Comparison of ENCODE assay signal across 14 cellular contexts in genomic region chr16:84643677-84644076, GRCh38. TPM values are rescaled to one million over a fixed set of nuclear protein-coding genes. Genes with fewer than 3 reads are reported as not detected.
DNase-seq lines count a peak whose midpoint lies in the region; ATAC-seq and TF ChIP-seq lines count a peak whose summit lies in the region.
"Had no signal": no experiment of that assay in that cellular context is flagged by ENCODE, and none has a peak within 500 bp of the region (broad histone marks: within the 10 kb centered on the region; RNA-seq: fewer than 3 reads in every experiment).

No MANE protein-coding gene starts in this region.

- no peak for TF ChIP-seq EP300 in sigmoid colon (IDR thresholded peaks at IDR 0.05)

- peak overlapping the region; percentile 44 for H2AFZ ChIP-seq in GM23248

- no peak for DNase-seq in GM23248
- peak; percentile 62 to 63 for DNase-seq in NOMO-1 (lab: John Stamatoyannopoulos, UW; ENCODE audit: unreplicated experiment in 2 of 2)
- no peak for DNase-seq in sigmoid colon
- no peak for DNase-seq in NCI-H187 treated with DMSO at 0.1 percent for 48 hours (lab: John Stamatoyannopoulos, UW)
- DNase-seq in NCI-H146 treated with DMSO at 0.1 percent for 48 hours (lab: John Stamatoyannopoulos, UW; ENCODE audit: unreplicated experiment): no peak
- DNase-seq in Kasumi-1 (lab: John Stamatoyannopoulos, UW): no peak
- DNase-seq: activated CD4-positive, alpha-beta T cell treated with anti-CD3 and anti-CD28 coated beads for 1 hour; activated naive CD4-positive, alpha-beta T cell treated with anti-CD3 and anti-CD28 coated beads for 36 hours; DMS79 treated with DMSO at 0.1 percent for 48 hours; effector memory CD4-positive, alpha-beta T cell; NCI-H1048 had no signal

- H3K27ac ChIP-seq in GM23248 (peak overlapping the region; percentile 32), esophagus (ENCODE audit: low read depth in 2 of 2, low read length in 1 of 2) (peak overlapping the region; percentile 69 to 80), sigmoid colon (peak overlapping the region; percentile 67 to 86 (median 76))

- H3K9me3 ChIP-seq in GM23248 (ENCODE audit: low read depth) (no peaks in the 10 kb centered on the region), esophagus (ENCODE audit: control insufficient read depth in 2 of 2, insufficient read depth in 1 of 2, low read depth in 1 of 2, low read length in 1 of 2) (no peaks in the 10 kb centered on the region), sigmoid colon (no peaks in the 10 kb centered on the region)
- H3K9me3 ChIP-seq: ovary had no signal

- ATAC-seq in GM19324 (IDR thresholded peaks at IDR 0.05; ENCODE audit: low FRiP score, unreplicated experiment): no peak

- no peaks in the 10 kb centered on the region for H3K9me2 ChIP-seq in GM23248 (ENCODE audit: insufficient read depth)

- H3K36me3 ChIP-seq in GM23248 (ENCODE audit: low read depth) (no peaks in the 10 kb centered on the region), esophagus (ENCODE audit: control insufficient read depth in 2 of 2, insufficient read depth in 2 of 2, low read length in 1 of 2) (no peaks in the 10 kb centered on the region), sigmoid colon (no peaks in the 10 kb centered on the region)
- H3K36me3 ChIP-seq: ovary had no signal

- no peaks in the 10 kb centered on the region for H3K79me2 ChIP-seq in GM23248 (ENCODE audit: insufficient read depth)

- H4K20me1 ChIP-seq in GM23248 (ENCODE audit: insufficient read depth): no peaks in the 10 kb centered on the region

- TF ChIP-seq CTCF in sigmoid colon (IDR thresholded peaks at IDR 0.05): no peak

- peaks cover 8% of the 10 kb centered on the region for H3F3A ChIP-seq in GM23248 (ENCODE audit: insufficient read depth)

- H3K4me1 ChIP-seq in GM23248 (ENCODE audit: insufficient read depth) (peaks cover 32% of the 10 kb centered on the region), esophagus (ENCODE audit: control insufficient read depth in 2 of 2, insufficient read depth in 2 of 2, low read length in 1 of 2) (peaks cover 4 to 13% of the 10 kb centered on the region in 2 donors), sigmoid colon (peaks cover 0 to 36% (median 26%) of the 10 kb centered on the region in 4 donors)

- H3K4me2 ChIP-seq in GM23248 (ENCODE audit: unreplicated experiment): peak overlapping the region; percentile 24

- H3K9ac ChIP-seq in GM23248: no peak overlapping the region

- 74 to 78% methylated on average over 4 of the region's 4 CpGs for WGBS in GM23248 (ENCODE audit: low coverage in 1 of 2, low lambda C conversion rate in 2 of 2, missing lambda C conversion rate in 2 of 2), 2 experiments
- 49 to 68% methylated on average over 4 of the region's 4 CpGs for WGBS in esophagus, 2 donors
- WGBS in sigmoid colon, 2 donors: 86 to 87% methylated on average over 4 of the region's 4 CpGs

- intact Hi-C loops in sigmoid colon (cut with DNase I): no loop called here

- in situ Hi-C loops in GM23248 (cut with MboI): no loop called here

- H3K4me3 ChIP-seq in GM23248 (no peak overlapping the region), esophagus (ENCODE audit: low read depth in 1 of 2, low read length in 2 of 2) (no peak overlapping the region), sigmoid colon (no peak overlapping the region)
- H3K4me3 ChIP-seq: ovary had no signal

- H3K27me3 ChIP-seq in GM23248 (replicated peaks; ENCODE audit: insufficient read depth): no peaks in the 10 kb centered on the region
- H3K27me3 ChIP-seq in esophagus (ENCODE audit: control insufficient read depth in 1 of 2, insufficient read depth in 2 of 2, low read length in 2 of 2): no peaks in the 10 kb centered on the region
- H3K27me3 ChIP-seq in sigmoid colon: no peaks in the 10 kb centered on the region
- H3K27me3 ChIP-seq: ovary had no signal

- TF ChIP-seq POLR2A in sigmoid colon (IDR thresholded peaks at IDR 0.05): no peak

RNA-seq across cellular contexts. Expression of gene KLHL36, which starts 4.6 kb away (rescaled TPM):
- total RNA-seq in GM23248 (2014; rRNA removed; shearing (Covaris generic)): 68.0 and 83.9 TPM in 2 replicates
- polyA plus RNA-seq in GM23248 (2016; fragmentation: Nextera tagmentation; extraction: Ambion mirVana): 18.1 and 20.5 TPM in 2 replicates
- polyA plus RNA-seq in esophagus: 10 to 100 TPM; 15.9 to 16.1 TPM
- 10 to 100 TPM; 40.0 to 45.9 (median 43.3) TPM for total RNA-seq in sigmoid colon
- polyA plus RNA-seq in sigmoid colon: 10 to 100 TPM; 14.4 to 30.6 (median 15.0) TPM

RNA-seq across cellular contexts. Expression of gene COTL1, which starts 25.8 kb away (rescaled TPM):
- 144 and 145 TPM in 2 replicates for total RNA-seq in GM23248 (2014; rRNA removed; shearing (Covaris generic))
- polyA plus RNA-seq in GM23248 (2016; fragmentation: Nextera tagmentation; extraction: Ambion mirVana) (370 and 399 TPM in 2 replicates), esophagus (10 to 100 TPM in 1 of 2 donors, 1 to 10 TPM in 1; 7.2 to 16.6 TPM), sigmoid colon (100 to 1,000 TPM in 1 of 3 donors, 10 to 100 TPM in 2; 60.1 to 160 (median 96.6) TPM)
- total RNA-seq in sigmoid colon: 10 to 100 TPM; 34.6 to 48.6 (median 37.8) TPM

RNA-seq across cellular contexts. Expression of gene USP10, which starts 56.1 kb away (rescaled TPM):
- 48.3 and 51.3 TPM in 2 replicates for total RNA-seq in GM23248 (2014; rRNA removed; shearing (Covaris generic))
- 72.4 and 74.0 TPM in 2 replicates for polyA plus RNA-seq in GM23248 (2016; fragmentation: Nextera tagmentation; extraction: Ambion mirVana)
- polyA plus RNA-seq in esophagus: 10 to 100 TPM; 17.1 to 25.9 TPM
- 10 to 100 TPM; 43.9 to 64.3 (median 53.1) TPM for total RNA-seq in sigmoid colon
- 10 to 100 TPM; 17.1 to 36.7 (median 31.2) TPM for polyA plus RNA-seq in sigmoid colon

Comparison
In these comparisons a context has a peak if more than half of its experiments do, and no peak if none do; other contexts are left out.
1. DNase-seq: peak in NOMO-1 (2 of 2); none in GM23248 (single experiment), sigmoid colon (single experiment), NCI-H187 treated with DMSO at 0.1 percent for 48 hours (single experiment), NCI-H146 treated with DMSO at 0.1 percent for 48 hours (single experiment) and Kasumi-1 (0 of 2).
2. Peak in every context shown above with its lines, with median percentiles within 50 percentile points of each other: H3K27ac ChIP-seq.